8 cellular contexts compared by ENCODE assay signal in the genomic region with DNA sequence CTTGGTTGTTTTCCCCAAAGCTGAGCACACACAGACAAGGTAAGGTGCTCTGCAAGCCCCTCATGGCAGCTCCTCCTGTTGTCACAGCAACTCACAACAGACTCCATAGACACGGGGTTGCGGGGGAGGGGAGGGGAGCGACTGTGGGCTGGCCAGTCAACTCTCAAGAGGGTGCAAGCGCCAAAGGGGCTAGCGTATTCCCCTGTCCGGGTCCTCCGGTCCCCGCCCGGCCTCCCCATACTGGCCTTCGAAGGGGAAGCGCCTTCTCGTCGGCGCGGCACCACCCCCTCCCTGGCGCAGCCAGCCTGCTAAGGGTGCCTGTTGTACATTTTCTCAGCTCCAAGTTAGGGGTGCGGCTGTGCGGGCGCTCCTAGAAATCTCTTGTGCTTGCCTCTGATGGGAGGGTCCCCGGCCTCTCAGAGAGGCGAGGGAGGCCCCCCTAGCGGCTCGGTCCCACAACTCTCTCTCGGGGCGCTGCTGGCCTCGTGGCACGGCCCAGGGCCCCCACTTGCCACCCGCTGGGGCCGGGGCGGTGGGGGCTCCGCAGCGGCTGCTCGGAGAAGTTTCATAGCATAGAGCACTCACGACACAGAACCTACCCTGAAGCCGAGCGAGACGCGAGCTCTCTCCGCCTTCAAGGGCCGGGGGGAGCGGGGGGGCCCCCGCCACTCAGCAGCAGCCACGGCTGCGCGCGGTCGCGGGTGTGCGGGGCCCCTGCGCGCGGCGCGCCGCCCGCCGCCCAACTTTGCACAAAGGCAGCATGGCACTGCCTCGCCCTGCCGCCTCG. TPM values are rescaled to one million over a fixed set of nuclear protein-coding genes. Genes with fewer than 3 reads are reported as not detected.
DNase-seq lines count a peak whose midpoint lies in the region; ATAC-seq and TF ChIP-seq lines count a peak whose summit lies in the region.

No MANE protein-coding gene starts in this region.

- H3K27ac ChIP-seq in AG04450 (ENCODE audit: low read depth, low read length) (peak overlapping the region; percentile 69), hepatocyte (peak overlapping the region; percentile 100)

- no peaks in the 10 kb centered on the region for H3K36me3 ChIP-seq in hepatocyte (replicated peaks; ENCODE audit: insufficient read depth, low read depth)

- H3K4me3 ChIP-seq in AG04450 (ENCODE audit: low read depth, low read length) (peak overlapping the region; percentile 77), hepatocyte (peak overlapping the region; percentile 81)

- POLR2A ChIA-PET in AG04450 (lab: Yijun Ruan, JAX) = interaction anchor here (0.6 to 1.4 kb wide), 10 partner anchors 11 to 792 kb away, joined by 3 to 8 read pairs (median 4); no protein-coding TSS in a partner anchor

- TF ChIP-seq CTCF in AG04450 (IDR thresholded peaks at IDR 0.05; ENCODE audit: low read depth, low read length) (no peak), hepatocyte (IDR thresholded peaks at IDR 0.05; ENCODE audit: poor library complexity) (peak; percentile 11)

- ATAC-seq in GM18498 (IDR thresholded peaks at IDR 0.05; ENCODE audit: unreplicated experiment) (peak; percentile 44), HG03095 (IDR thresholded peaks at IDR 0.05; ENCODE audit: unreplicated experiment) (peak; percentile 38), HG02870 (IDR thresholded peaks at IDR 0.05; ENCODE audit: unreplicated experiment) (no peak)

- no peaks in the 10 kb centered on the region for H4K20me1 ChIP-seq in hepatocyte (ENCODE audit: insufficient read depth, poor library complexity, severe bottlenecking)

- intact Hi-C loops in posterior cingulate gyrus (cut with DNase I) = no loop called here

- H3K27me3 ChIP-seq in AG04450 (ENCODE audit: control insufficient read depth, insufficient read depth, low read length) (no peaks in the 10 kb centered on the region), hepatocyte (no peaks in the 10 kb centered on the region)

- peaks cover 23% of the 10 kb centered on the region for H3K79me2 ChIP-seq in hepatocyte

- WGBS in hepatocyte (ENCODE audit: low lambda C conversion rate, missing lambda C conversion rate) = under 1% methylated on average over 36 of the region's 60 CpGs

- CTCF ChIA-PET in AG04450 (lab: Charles Lee) = interaction anchor here (0.6 to 1.3 kb wide), 3 partner anchors 8 to 958 kb away, joined by 3 to 4 read pairs (median 4); no protein-coding TSS in a partner anchor

- H3K9me2 ChIP-seq in hepatocyte (replicated peaks; ENCODE audit: insufficient read depth) = no peaks in the 10 kb centered on the region

- peaks cover 19% of the 10 kb centered on the region for H3K4me1 ChIP-seq in hepatocyte (ENCODE audit: insufficient read depth)

- DNase-seq in AG04450 (ENCODE audit: low read depth, low spot score) (no peak), OCI-M1 (lab: John Stamatoyannopoulos, UW) (peak; percentile 75), astrocyte of the hippocampus (ENCODE audit: low read depth, low spot score) (peak; percentile 84), hepatocyte (ENCODE audit: low spot score) (peak; percentile 81), posterior cingulate gyrus (peak; percentile 54 to 95 (median 65))

- H3K9me3 ChIP-seq in AG04450 (ENCODE audit: control insufficient read depth, insufficient read depth, low read length) (peaks cover 2% of the 10 kb centered on the region; the same call in 1 of the 2 replicates), hepatocyte (ENCODE audit: low read depth) (no peaks in the 10 kb centered on the region)

- H3K4me2 ChIP-seq in hepatocyte = peak overlapping the region; percentile 91

- H2AFZ ChIP-seq in hepatocyte = peak overlapping the region; percentile 82

RNA-seq across cellular contexts. Expression of gene RHOBTB1, which starts 0.4 kb away (rescaled TPM):
- polyA plus RNA-seq in AG04450 (2011; rRNA removed) (33.8 and 37.4 TPM in 2 replicates), hepatocyte (18.4 and 21.2 TPM in 2 replicates)
- 37.7 and 38.4 TPM in 2 replicates for polyA minus RNA-seq in AG04450 (2011; rRNA and poly(A)+ RNA removed)
- total RNA-seq in hepatocyte = 34.1 and 40.8 TPM in 2 replicates
